Comparison of ENCODE assay signal across 12 cellular contexts in the genomic region with DNA sequence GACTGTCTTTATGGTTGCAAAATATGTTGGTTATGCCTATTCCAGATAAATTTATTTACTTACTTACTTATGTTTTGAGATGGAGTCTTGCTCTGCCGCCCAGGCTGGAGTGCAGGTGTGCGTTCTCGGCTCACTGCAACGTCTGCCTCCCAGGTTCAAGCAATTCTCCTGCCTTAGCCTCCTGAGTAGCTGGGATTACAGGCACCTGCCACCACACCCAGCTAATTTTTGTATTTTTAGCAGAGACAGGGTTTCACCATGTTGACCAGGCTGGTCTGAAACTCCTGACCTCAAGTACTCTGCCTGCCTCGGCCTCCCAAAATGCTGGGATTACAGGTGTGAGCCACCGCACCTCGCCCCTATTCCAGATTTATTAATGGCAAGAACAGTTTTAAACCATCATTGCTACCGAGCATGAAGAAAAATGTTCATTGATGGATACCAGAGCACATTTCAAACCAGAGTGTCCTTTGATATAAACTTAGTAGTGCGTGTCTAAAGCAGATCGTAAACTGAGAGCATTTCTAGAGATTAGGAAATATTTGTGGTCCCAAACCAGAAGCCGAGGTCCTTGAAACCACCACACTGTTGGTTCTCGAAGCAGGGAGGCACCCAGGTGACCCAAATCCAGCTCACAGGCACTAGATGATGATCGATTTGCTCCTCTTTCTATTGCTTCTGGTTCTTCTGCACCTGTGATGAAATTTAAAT.
A peak's percentile ranks its signal among the peaks of the same experiment; 100 is the strongest.
DNase-seq lines count a peak whose midpoint lies in the region; ATAC-seq, FAIRE-seq and TF ChIP-seq lines count a peak whose summit lies in the region.
"Had no signal": no experiment of that assay in that cellular context is flagged by ENCODE, and none has a peak within 500 bp of the region (broad histone marks: within the 10 kb centered on the region; RNA-seq: fewer than 3 reads in every experiment).

No MANE protein-coding gene starts in this region.

- H3K79me2 ChIP-seq in SK-N-SH (ENCODE audit: insufficient read depth): no peaks in the 10 kb centered on the region

- no peak for TF ChIP-seq CTCF in SK-N-SH (IDR thresholded peaks at IDR 0.05)
- TF ChIP-seq CTCF in esophagus squamous epithelium (IDR thresholded peaks at IDR 0.05): no peak
- no peak for TF ChIP-seq CTCF in stomach (IDR thresholded peaks at IDR 0.05)

- H3K36me3 ChIP-seq in SK-N-SH (replicated peaks in 1 of 2; ENCODE audit: control insufficient read depth in 1 of 2, insufficient read depth in 2 of 2, low read length in 1 of 2) (no peaks in the 10 kb centered on the region), esophagus squamous epithelium (no peaks in the 10 kb centered on the region), stomach (no peaks in the 10 kb centered on the region)

- WGBS in SK-N-SH (ENCODE audit: low lambda C conversion rate): 84% methylated on average over 13 of the region's 13 CpGs
- 83 to 94% methylated on average over 11 to 13 of the region's 13 CpGs for WGBS in esophagus squamous epithelium, 2 donors
- 84 to 90% (median 86%) methylated on average over 13 of the region's 13 CpGs for WGBS in stomach, 5 donors

- ATAC-seq in SK-N-SH treated with all-trans-retinoic acid at 6 μM for 48 hours: no peak
- ATAC-seq: stimulated activated memory B cell treated with anti-CD40 and anti-IgM and Interleukin-4, amounts not matched to agents 10 μg/mL and 1 μg/mL and 100 μg/mL, for 72 hours had no signal

- H3K27me3 ChIP-seq in SK-N-SH (ENCODE audit: insufficient read depth): no peaks in the 10 kb centered on the region
- H3K27me3 ChIP-seq in esophagus squamous epithelium: no peaks in the 10 kb centered on the region
- H3K27me3 ChIP-seq in stomach: no peaks in the 10 kb centered on the region

- DNase-seq in SK-N-SH: no peak
- DNase-seq in activated CD4-positive, alpha-beta memory T cell treated with anti-CD3 and anti-CD28 coated beads for 36 hours: no peak
- no peak for DNase-seq in esophagus squamous epithelium (lab: John Stamatoyannopoulos, UW)
- no peak for DNase-seq in stomach
- no peak for DNase-seq in inferior parietal cortex (ENCODE audit: extremely low spot score)
- DNase-seq in cerebellum (ENCODE audit: low spot score): no peak
- DNase-seq in RCC 7860 (ENCODE audit: low spot score): no peak

- no peak overlapping the region for H3K9ac ChIP-seq in SK-N-SH

- intact Hi-C loops in activated CD4-positive, alpha-beta memory T cell treated with anti-CD3 and anti-CD28 coated beads for 36 hours (cut with micrococcal nuclease): loop anchor here (2.0 kb wide), 2 partner anchors 62 to 86 kb away; a partner anchor contains a TSS
- intact Hi-C loops in esophagus squamous epithelium (cut with DNase I) (no loop called here), stomach (cut with DNase I; ENCODE audit: low total_unique reads) (no loop called here)

- no peaks in the 10 kb centered on the region for H3K9me2 ChIP-seq in SK-N-SH

- H3K9me3 ChIP-seq in SK-N-SH: no peaks in the 10 kb centered on the region
- no peaks in the 10 kb centered on the region for H3K9me3 ChIP-seq in esophagus squamous epithelium
- H3K9me3 ChIP-seq in stomach: no peaks in the 10 kb centered on the region

- TF ChIP-seq EP300 in SK-N-SH (IDR thresholded peaks at IDR 0.05; ENCODE audit: borderline replicate concordance in 1 of 2, low read depth in 1 of 2, low read length in 1 of 2) (no peak), stomach (IDR thresholded peaks at IDR 0.05) (no peak)

- CTCF ChIA-PET in SK-N-SH (lab: Yijun Ruan, JAX): no interaction called here
- CTCF ChIA-PET in activated CD4-positive, alpha-beta memory T cell treated with anti-CD3 and anti-CD28 coated beads for 36 hours (lab: Charles Lee): interaction anchor here (2.8 kb wide), 1 partner anchor 9 kb away, joined by 11 read pairs; no protein-coding TSS in a partner anchor

- no peaks in the 10 kb centered on the region for H4K20me1 ChIP-seq in SK-N-SH (ENCODE audit: insufficient read depth)

- H3K4me1 Mint-ChIP-seq in activated CD4-positive, alpha-beta memory T cell treated with anti-CD3 and anti-CD28 coated beads for 36 hours (ENCODE audit: low read depth): peaks cover 31% of the 10 kb centered on the region

- H3K4me3 ChIP-seq in SK-N-SH (ENCODE audit: low read depth in 2 of 2, low read length in 1 of 2): no peak overlapping the region
- H3K4me3 ChIP-seq in esophagus squamous epithelium: peak overlapping the region in 1 of 4 donors; percentile 33
- no peak overlapping the region for H3K4me3 ChIP-seq in stomach

- H3K27me3 Mint-ChIP-seq in activated CD4-positive, alpha-beta memory T cell treated with anti-CD3 and anti-CD28 coated beads for 36 hours: no peaks in the 10 kb centered on the region
- H3K27me3 Mint-ChIP-seq: stimulated activated memory B cell treated with anti-CD40 and anti-IgM and Interleukin-4, amounts not matched to agents 10 μg/mL and 1 μg/mL and 100 μg/mL, for 72 hours had no signal

- H3K36me3 Mint-ChIP-seq in activated CD4-positive, alpha-beta memory T cell treated with anti-CD3 and anti-CD28 coated beads for 36 hours: no peaks in the 10 kb centered on the region
- H3K36me3 Mint-ChIP-seq: brain; stimulated activated memory B cell treated with anti-CD40 and anti-IgM and Interleukin-4, amounts not matched to agents 10 μg/mL and 1 μg/mL and 100 μg/mL, for 72 hours had no signal

- FAIRE-seq in RCC 7860 (lab: Jason Lieb, UNC): no peak
- FAIRE-seq: A204.1 had no signal

- H3K27ac Mint-ChIP-seq in activated CD4-positive, alpha-beta memory T cell treated with anti-CD3 and anti-CD28 coated beads for 36 hours: peak overlapping the region; percentile 78
- H3K27ac Mint-ChIP-seq: brain; stimulated activated memory B cell treated with anti-CD40 and anti-IgM and Interleukin-4, amounts not matched to agents 10 μg/mL and 1 μg/mL and 100 μg/mL, for 72 hours had no signal

- H3F3A ChIP-seq in SK-N-SH (replicated peaks; ENCODE audit: insufficient read depth): no peaks in the 10 kb centered on the region

- H3K4me1 ChIP-seq in SK-N-SH (ENCODE audit: control insufficient read depth in 1 of 2, insufficient read depth in 2 of 2, low read depth in 1 of 2, low read length in 1 of 2) (no peaks in the 10 kb centered on the region), esophagus squamous epithelium (peaks cover 0 to 33% (median 16%) of the 10 kb centered on the region in 3 donors), stomach (peaks cover 3 to 26% (median 13%) of the 10 kb centered on the region in 4 donors)

- TF ChIP-seq RAD21 in SK-N-SH (IDR thresholded peaks at IDR 0.05; ENCODE audit: low read length): no peak

- POLR2A ChIA-PET in SK-N-SH (lab: Yijun Ruan, JAX): no interaction called here
- POLR2A ChIA-PET in activated CD4-positive, alpha-beta memory T cell treated with anti-CD3 and anti-CD28 coated beads for 36 hours (lab: Charles Lee): interaction anchor here (0.7 kb wide), 1 partner anchor 58 kb away, joined by 4 read pairs; no protein-coding TSS in a partner anchor

- H2AFZ ChIP-seq in SK-N-SH (ENCODE audit: low read depth): peak overlapping the region; percentile 64

- H3K4me3 Mint-ChIP-seq in activated CD4-positive, alpha-beta memory T cell treated with anti-CD3 and anti-CD28 coated beads for 36 hours: peak overlapping the region; percentile 47
- H3K4me3 Mint-ChIP-seq: brain; stimulated activated memory B cell treated with anti-CD40 and anti-IgM and Interleukin-4, amounts not matched to agents 10 μg/mL and 1 μg/mL and 100 μg/mL, for 72 hours had no signal

- H3K27ac ChIP-seq in SK-N-SH (ENCODE audit: low read depth in 2 of 2, low read length in 1 of 2): no peak overlapping the region
- peak overlapping the region; percentile 67 to 84 (median 74) for H3K27ac ChIP-seq in esophagus squamous epithelium
- peak overlapping the region; percentile 64 to 84 (median 76) for H3K27ac ChIP-seq in stomach
- H3K27ac ChIP-seq: HL-60 had no signal

- H3K9me3 Mint-ChIP-seq in activated CD4-positive, alpha-beta memory T cell treated with anti-CD3 and anti-CD28 coated beads for 36 hours: no peaks in the 10 kb centered on the region
- H3K9me3 Mint-ChIP-seq: stimulated activated memory B cell treated with anti-CD40 and anti-IgM and Interleukin-4, amounts not matched to agents 10 μg/mL and 1 μg/mL and 100 μg/mL, for 72 hours had no signal

- no peak overlapping the region for H3K4me2 ChIP-seq in SK-N-SH

- TF ChIP-seq POLR2A in esophagus squamous epithelium (IDR thresholded peaks at IDR 0.05): no peak
- TF ChIP-seq POLR2A in stomach (IDR thresholded peaks at IDR 0.05): no peak

TF ChIP-seq in SK-N-SH, 30 proteins besides CTCF, POLR2A, EP300 and RAD21 (continues in another document):
- TF ChIP-seq, protein P1, sequence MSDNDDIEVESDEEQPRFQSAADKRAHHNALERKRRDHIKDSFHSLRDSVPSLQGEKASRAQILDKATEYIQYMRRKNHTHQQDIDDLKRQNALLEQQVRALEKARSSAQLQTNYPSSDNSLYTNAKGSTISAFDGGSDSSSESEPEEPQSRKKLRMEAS (IDR thresholded peaks at IDR 0.05; ENCODE audit: low read depth): no peak
- TF ChIP-seq CHD2 (IDR thresholded peaks at IDR 0.05; ENCODE audit: low read length, partially characterized antibody) (no peak), FOSL2 (IDR thresholded peaks at IDR 0.05; ENCODE audit: borderline replicate concordance, low read depth) (no peak), NRF1 (IDR thresholded peaks at IDR 0.05; ENCODE audit: low read depth, low read length) (no peak), YY1 (IDR thresholded peaks at IDR 0.05; ENCODE audit: low read depth) (no peak), EZH2phosphoT487 (IDR thresholded peaks at IDR 0.05; ENCODE audit: borderline replicate concordance, low read depth) (no peak), RXRA (IDR thresholded peaks at IDR 0.05; ENCODE audit: borderline replicate concordance, low read depth) (no peak), SIN3A (IDR thresholded peaks at IDR 0.05; ENCODE audit: borderline replicate concordance, low read depth, low read length) (no peak)

TF ChIP-seq in SK-N-SH treated with all-trans-retinoic acid at 6 μM for 48 hours, 23 proteins besides CTCF, POLR2A, EP300 and RAD21 (continues in another document):
- TF ChIP-seq ZNF565 (CRISPR knock-in tag; conservative IDR thresholded peaks at IDR 0.05; ENCODE audit: low read depth): no peak
- TF ChIP-seq TOX (CRISPR knock-in tag; IDR thresholded peaks at IDR 0.05; ENCODE audit: borderline replicate concordance): no peak
- no peak for TF ChIP-seq ISL1 (CRISPR knock-in tag; IDR thresholded peaks at IDR 0.05)
- TF ChIP-seq RARB (CRISPR knock-in tag; IDR thresholded peaks at IDR 0.05): no peak
- no peak for TF ChIP-seq GLIS3 (CRISPR knock-in tag; IDR thresholded peaks at IDR 0.05)
- TF ChIP-seq ARNTL (CRISPR knock-in tag; IDR thresholded peaks at IDR 0.05; ENCODE audit: borderline replicate concordance, low read depth): no peak
- no peak for TF ChIP-seq BACH2 (CRISPR knock-in tag; IDR thresholded peaks at IDR 0.05; ENCODE audit: borderline replicate concordance)

Comparison
In these comparisons a context has a peak if more than half of its experiments do, and no peak if none do; other contexts are left out.
1. H3K27ac ChIP-seq: peak in esophagus squamous epithelium (4 of 4) and stomach (5 of 5); none in SK-N-SH (0 of 2).